ENCODE assay signal across 9 cellular contexts in genomic region chr7:100540073-100540723, GRCh38. TPM values are rescaled to one million over a fixed set of nuclear protein-coding genes. Genes with fewer than 3 reads are reported as not detected.
DNase-seq lines count a peak whose midpoint lies in the region; ATAC-seq, FAIRE-seq and TF ChIP-seq lines count a peak whose summit lies in the region.
"Had no signal": no experiment of that assay in that cellular context is flagged by ENCODE, and none has a peak within 500 bp of the region (broad histone marks: within the 10 kb centered on the region; RNA-seq: fewer than 3 reads in every experiment).

No MANE protein-coding gene starts in this region.

- H3K9ac ChIP-seq in HepG2 (ENCODE audit: insufficient read depth, low read depth, low read length), result peak overlapping the region; percentile 94

- H3K4me1 Mint-ChIP-seq in activated T-cell treated with anti-CD3 and anti-CD28 coated beads, Interleukin-2, amount 50 U/mL, for 24 hours (ENCODE audit: low read depth), result peaks cover 60% of the 10 kb centered on the region

- H3K36me3 Mint-ChIP-seq in activated T-cell treated with anti-CD3 and anti-CD28 coated beads, Interleukin-2, amount 50 U/mL, for 24 hours (ENCODE audit: low read depth), result peaks cover 45% of the 10 kb centered on the region

- H3K27ac Mint-ChIP-seq in activated T-cell treated with anti-CD3 and anti-CD28 coated beads, Interleukin-2, amount 50 U/mL, for 24 hours, result peak overlapping the region; percentile 100

- TF ChIP-seq CTCF in adrenal gland (IDR thresholded peaks at IDR 0.05), result no peak
- TF ChIP-seq CTCF in HepG2 (CRISPR knock-in tag; IDR thresholded peaks at IDR 0.05), result no peak
- TF ChIP-seq CTCF in thyroid gland (IDR thresholded peaks at IDR 0.05), result no peak

- no peaks in the 10 kb centered on the region for H3K27me3 ChIP-seq in adrenal gland
- no peaks in the 10 kb centered on the region; a peak in 1 of 5 replicates for H3K27me3 ChIP-seq in HepG2 (ENCODE audit: control insufficient read depth in 1 of 2, insufficient read depth in 2 of 2, low read length in 2 of 2)
- H3K27me3 ChIP-seq in thyroid gland, result no peaks in the 10 kb centered on the region

- TF ChIP-seq RAD21 in HepG2 (CRISPR knock-in tag; IDR thresholded peaks at IDR 0.05), result no peak

- CTCF ChIA-PET in HepG2 (lab: Yijun Ruan, JAX; ENCODE audit: low intra/inter-chr PET ratio, low total read pairs), result no interaction called here

- H3K36me3 ChIP-seq in adrenal gland (replicated peaks in 1 of 2) (no peaks in the 10 kb centered on the region), HepG2 (replicated peaks in 1 of 2; ENCODE audit: control insufficient read depth in 1 of 2, insufficient read depth in 2 of 2, low read length in 2 of 2) (no peaks in the 10 kb centered on the region; a peak in 2 of 5 replicates), thyroid gland (no peaks in the 10 kb centered on the region)

- TF ChIP-seq EP300 in HepG2 (IDR thresholded peaks at IDR 0.05; ENCODE audit: low read depth in 2 of 2, low read length in 2 of 2), result peak in 1 of 2 experiments; percentile 89; a peak in 2 of 4 replicates
- peak; percentile 57; the same call in 1 of the 2 replicates for TF ChIP-seq EP300 in HepG2 (CRISPR knock-in tag; IDR thresholded peaks at IDR 0.05; ENCODE audit: borderline replicate concordance)

- H3K4me3 Mint-ChIP-seq in activated T-cell treated with anti-CD3 and anti-CD28 coated beads, Interleukin-2, amount 50 U/mL, for 24 hours, result peak overlapping the region; percentile 95

- no peaks in the 10 kb centered on the region for H4K20me1 ChIP-seq in HepG2 (ENCODE audit: insufficient read depth, low read length)

- H3K9me3 ChIP-seq in adrenal gland (replicated peaks in 1 of 3) (no peaks in the 10 kb centered on the region), HepG2 (ENCODE audit: low read length) (no peaks in the 10 kb centered on the region), thyroid gland (no peaks in the 10 kb centered on the region)

- H3K4me1 ChIP-seq in adrenal gland (replicated peaks in 1 of 2), result peaks cover 46 to 58% of the 10 kb centered on the region in 2 donors
- peaks cover 55% of the 10 kb centered on the region for H3K4me1 ChIP-seq in HepG2 (ENCODE audit: insufficient read depth, low read length)
- peaks cover 22 to 32% of the 10 kb centered on the region in 2 donors for H3K4me1 ChIP-seq in thyroid gland

- H3K27ac ChIP-seq in adrenal gland, result peak overlapping the region in 4 of 5 donors; percentile 14 to 95 (median 66)
- H3K27ac ChIP-seq in HepG2 (ENCODE audit: extremely low read length, insufficient read depth, low read length), result peak overlapping the region; percentile 96
- peak overlapping the region in 1 of 3 donors; percentile 50 for H3K27ac ChIP-seq in thyroid gland

- DNase-seq in activated T-cell treated with anti-CD3 and anti-CD28 coated beads, Interleukin-2, amount 50 U/mL, for 24 hours, result no peak
- DNase-seq in activated T-cell treated with anti-CD3 and anti-CD28 coated beads for 4 hours (no peak), adrenal gland (no peak), HepG2 (ENCODE audit: low spot score) (peak; percentile 98), thyroid gland (no peak), SKM-1 treated with dmso at 0.1 percent for 144 hours (lab: John Stamatoyannopoulos, UW; ENCODE audit: unreplicated experiment) (no peak)

- H3K9me3 Mint-ChIP-seq in activated T-cell treated with anti-CD3 and anti-CD28 coated beads, Interleukin-2, amount 50 U/mL, for 24 hours, result no peaks in the 10 kb centered on the region

- in situ Hi-C loops in HepG2 (cut with HindIII; ENCODE audit: extremely low pct_ligation_motif_present, low pct_unique_long_range_greater_than_20kb), result no loop called here

- H3K27me3 Mint-ChIP-seq in activated T-cell treated with anti-CD3 and anti-CD28 coated beads, Interleukin-2, amount 50 U/mL, for 24 hours, result no peaks in the 10 kb centered on the region

- peaks cover 51% of the 10 kb centered on the region for H3K79me2 ChIP-seq in HepG2 (ENCODE audit: insufficient read depth, low read length)

- no peak for TF ChIP-seq POLR2A in adrenal gland (IDR thresholded peaks at IDR 0.05)
- TF ChIP-seq POLR2A in HepG2 (IDR thresholded peaks at IDR 0.05; ENCODE audit: insufficient read depth in 1 of 2, low read depth in 2 of 2, low read length in 2 of 2), result peak in 1 of 2 experiments; percentile 54; a peak in 3 of 4 replicates
- TF ChIP-seq POLR2A in thyroid gland (IDR thresholded peaks at IDR 0.05), result no peak

- WGBS in adrenal gland, 4 donors, result 30 to 36% (median 31%) methylated on average over 6 of the region's 6 CpGs
- WGBS in HepG2 (ENCODE audit: low lambda C conversion rate), result under 1% methylated on average over 6 of the region's 6 CpGs
- 35 to 36% methylated on average over 6 of the region's 6 CpGs for WGBS in thyroid gland, 2 donors

- POLR2A ChIA-PET in HepG2 (lab: Yijun Ruan, JAX), result interaction anchor here (0.5 to 2.4 kb wide), 10 partner anchors 8 to 112 kb away, joined by 3 to 19 read pairs (median 4); partner anchors contain the start of genes FBXO24, LRCH4 and ZCWPW1

- peak overlapping the region; percentile 18 to 96 (median 59) for H3K4me3 ChIP-seq in adrenal gland
- peak overlapping the region; percentile 93 to 98 (median 96) for H3K4me3 ChIP-seq in HepG2 (replicated peaks in 1 of 3; ENCODE audit: insufficient read depth in 1 of 3, low read depth in 2 of 3, low read length in 3 of 3)
- H3K4me3 ChIP-seq in thyroid gland (replicated peaks in 1 of 3), result peak overlapping the region in 2 of 3 donors; percentile 40 to 83

- peak overlapping the region; percentile 86 for H3K4me2 ChIP-seq in HepG2 (ENCODE audit: low read depth, low read length)

- intact Hi-C loops in adrenal gland (cut with DNase I), result no loop called here
- intact Hi-C loops in HepG2 (cut with micrococcal nuclease; ENCODE audit: unreplicated experiment), result loop anchor here (2.0 kb wide), 1 partner anchor 19 kb away; no protein-coding TSS in a partner anchor
- intact Hi-C loops in thyroid gland (cut with DNase I), result no loop called here

- FAIRE-seq in HepG2 (lab: Jason Lieb, UNC), result peak; percentile 92
- FAIRE-seq: G401.6 had no signal

- H2AFZ ChIP-seq in HepG2 (ENCODE audit: low read length), result no peak overlapping the region

- ATAC-seq in HepG2 (peak; percentile 55), HG03039 (IDR thresholded peaks at IDR 0.05; ENCODE audit: unreplicated experiment) (no peak), GM21723 (IDR thresholded peaks at IDR 0.05; ENCODE audit: unreplicated experiment) (no peak)

- BruUV-seq in HepG2 (replicated peaks; lab: Mats Ljungman, UMichigan), result TSS peak; percentile 43

RNA-seq across cellular contexts. Expression of gene AGFG2, which starts 1.2 kb away (rescaled TPM):
- total RNA-seq in adrenal gland (100 to 1,000 TPM in 6 of 8 donors, 10 to 100 TPM in 2; 42.8 to 175 (median 151) TPM), HepG2 (2016; rRNA removed; fragmentation: Illumina TruSeq; extraction: Trizol) (117 and 132 TPM in 2 replicates), thyroid gland (10 to 100 TPM; 26.1 to 34.6 (median 28.0) TPM)
- polyA plus RNA-seq in adrenal gland (10 to 100 TPM; 14.0 to 61.5 (median 30.9) TPM), HepG2 (2011; rRNA removed) (125 and 127 TPM in 2 replicates)
- total RNA-seq in HepG2 (2016; cell fraction: cytosol; rRNA removed; fragmentation: Illumina TruSeq; extraction: Trizol; ENCODE audit: low read depth), result 31.9 and 33.3 TPM in 2 replicates
- total RNA-seq in HepG2 (2016; cell fraction: insoluble cytoplasmic fraction; rRNA removed; fragmentation: Illumina TruSeq; extraction: Trizol), result 111 and 137 TPM in 2 replicates
- total RNA-seq in HepG2 (2016; cell fraction: membrane; rRNA removed; fragmentation: Illumina TruSeq; extraction: Trizol), result 66.9 and 73.0 TPM in 2 replicates
- total RNA-seq in HepG2 (2016; cell fraction: nucleus; rRNA removed; fragmentation: Illumina TruSeq; extraction: Trizol), result 58.2 and 67.9 TPM in 2 replicates
- polyA plus RNA-seq in HepG2 (2011; cell fraction: cytosol; rRNA removed), result 56.3 and 126 TPM in 2 replicates
- 211 and 341 TPM in 2 replicates for polyA plus RNA-seq in HepG2 (2011; cell fraction: nucleus; rRNA removed)
- 63.5 and 68.9 TPM in 2 replicates for polyA plus RNA-seq in HepG2 (2012)
- polyA plus RNA-seq in HepG2 (2016; cell fraction: cytosol; fragmentation: Illumina TruSeq; extraction: Trizol; ENCODE audit: low read depth), result 20.7 and 23.5 TPM in 2 replicates
- 136 and 157 TPM in 2 replicates for polyA plus RNA-seq in HepG2 (2016; cell fraction: insoluble cytoplasmic fraction; fragmentation: Illumina TruSeq; extraction: Trizol; ENCODE audit: low read depth)
- 44.8 and 50.5 TPM in 2 replicates for polyA plus RNA-seq in HepG2 (2016; cell fraction: membrane; fragmentation: Illumina TruSeq; extraction: Trizol; ENCODE audit: low read depth)
- polyA plus RNA-seq in HepG2 (2016; cell fraction: nucleus; fragmentation: Illumina TruSeq; extraction: Trizol; ENCODE audit: insufficient read depth, low read depth), result 131 TPM in 2 replicates
- 24.8 and 334 TPM in 2 replicates for polyA minus RNA-seq in HepG2 (2011; rRNA and poly(A)+ RNA removed; ENCODE audit: low replicate concordance)
- polyA minus RNA-seq in HepG2 (2011; cell fraction: cytosol; rRNA and poly(A)+ RNA removed), result 131 and 176 TPM in 2 replicates
- 107 and 124 TPM in 2 replicates for polyA minus RNA-seq in HepG2 (2011; cell fraction: nucleus; rRNA and poly(A)+ RNA removed)

RNA-seq across cellular contexts. Expression of gene SAP25, which starts 33.5 kb away (rescaled TPM):
- total RNA-seq in adrenal gland (1 to 10 TPM in 3 of 8 donors, under 1 TPM in 2, not detected in 3; 0.69 to 5.1 (median 1.5) TPM), HepG2 (2016; rRNA removed; fragmentation: Illumina TruSeq; extraction: Trizol) (0.15 TPM in 1 of 2 replicates, not detected in the other), thyroid gland (1 to 10 TPM in 2 of 4 donors, not detected in 2; 1.5 to 6.2 TPM)
- polyA plus RNA-seq in adrenal gland (10 to 100 TPM in 1 of 3 donors, 1 to 10 TPM in 1, not detected in 1; 3.6 to 11.3 TPM), HepG2 (2011; rRNA removed) (0.20 TPM in 2 replicates)
- total RNA-seq in HepG2 (2016; cell fraction: cytosol; rRNA removed; fragmentation: Illumina TruSeq; extraction: Trizol; ENCODE audit: low read depth), result not detected in 2 replicates
- not detected in 2 replicates for total RNA-seq in HepG2 (2016; cell fraction: insoluble cytoplasmic fraction; rRNA removed; fragmentation: Illumina TruSeq; extraction: Trizol)
- total RNA-seq in HepG2 (2016; cell fraction: membrane; rRNA removed; fragmentation: Illumina TruSeq; extraction: Trizol), result not detected in 2 replicates
- not detected in 2 replicates for total RNA-seq in HepG2 (2016; cell fraction: nucleus; rRNA removed; fragmentation: Illumina TruSeq; extraction: Trizol)
- polyA plus RNA-seq in HepG2 (2011; cell fraction: cytosol; rRNA removed), result 0.13 TPM in 1 of 2 replicates, not detected in the other
- polyA plus RNA-seq in HepG2 (2011; cell fraction: nucleus; rRNA removed), result 2.5 and 2.6 TPM in 2 replicates
- 0.70 and 1.9 TPM in 2 replicates for polyA plus RNA-seq in HepG2 (2012)
- polyA plus RNA-seq in HepG2 (2016; cell fraction: cytosol; fragmentation: Illumina TruSeq; extraction: Trizol; ENCODE audit: low read depth), result 0.32 and 0.41 TPM in 2 replicates
- not detected in 2 replicates for polyA plus RNA-seq in HepG2 (2016; cell fraction: insoluble cytoplasmic fraction; fragmentation: Illumina TruSeq; extraction: Trizol; ENCODE audit: low read depth)
- not detected in 2 replicates for polyA plus RNA-seq in HepG2 (2016; cell fraction: membrane; fragmentation: Illumina TruSeq; extraction: Trizol; ENCODE audit: low read depth)
- polyA plus RNA-seq in HepG2 (2016; cell fraction: nucleus; fragmentation: Illumina TruSeq; extraction: Trizol; ENCODE audit: insufficient read depth, low read depth), result not detected in 2 replicates
- not detected in 2 replicates for polyA minus RNA-seq in HepG2 (2011; rRNA and poly(A)+ RNA removed; ENCODE audit: low replicate concordance)
- polyA minus RNA-seq in HepG2 (2011; cell fraction: cytosol; rRNA and poly(A)+ RNA removed), result not detected in 2 replicates
- polyA minus RNA-seq in HepG2 (2011; cell fraction: nucleus; rRNA and poly(A)+ RNA removed), result not detected in 2 replicates

RNA-seq across cellular contexts. Expression of gene LRCH4, which starts 45.7 kb away (rescaled TPM):
- 100 to 1,000 TPM in 1 of 8 donors, 10 to 100 TPM in 7; 31.7 to 128 (median 59.8) TPM for total RNA-seq in adrenal gland
- polyA plus RNA-seq in adrenal gland, result 100 to 1,000 TPM in 2 of 3 donors, 10 to 100 TPM in 1; 15.0 to 235 (median 109) TPM
- 2.9 and 7.0 TPM in 2 replicates for total RNA-seq in HepG2 (2016; rRNA removed; fragmentation: Illumina TruSeq; extraction: Trizol)
- 10.0 and 10.9 TPM in 2 replicates for total RNA-seq in HepG2 (2016; cell fraction: cytosol; rRNA removed; fragmentation: Illumina TruSeq; extraction: Trizol; ENCODE audit: low read depth)
- 3.0 and 6.9 TPM in 2 replicates for total RNA-seq in HepG2 (2016; cell fraction: insoluble cytoplasmic fraction; rRNA removed; fragmentation: Illumina TruSeq; extraction: Trizol)
- 2.9 and 3.8 TPM in 2 replicates for total RNA-seq in HepG2 (2016; cell fraction: membrane; rRNA removed; fragmentation: Illumina TruSeq; extraction: Trizol)
- total RNA-seq in HepG2 (2016; cell fraction: nucleus; rRNA removed; fragmentation: Illumina TruSeq; extraction: Trizol), result 9.9 and 11.5 TPM in 2 replicates
- 9.3 and 11.1 TPM in 2 replicates for polyA plus RNA-seq in HepG2 (2011; rRNA removed)
- 1.9 and 2.9 TPM in 2 replicates for polyA plus RNA-seq in HepG2 (2011; cell fraction: cytosol; rRNA removed)
- 106 and 117 TPM in 2 replicates for polyA plus RNA-seq in HepG2 (2011; cell fraction: nucleus; rRNA removed)
- polyA plus RNA-seq in HepG2 (2012), result 10.1 and 13.5 TPM in 2 replicates
- 1.1 and 1.2 TPM in 2 replicates for polyA plus RNA-seq in HepG2 (2016; cell fraction: cytosol; fragmentation: Illumina TruSeq; extraction: Trizol; ENCODE audit: low read depth)
- 5.9 and 7.3 TPM in 2 replicates for polyA plus RNA-seq in HepG2 (2016; cell fraction: insoluble cytoplasmic fraction; fragmentation: Illumina TruSeq; extraction: Trizol; ENCODE audit: low read depth)
- 1.5 and 2.1 TPM in 2 replicates for polyA plus RNA-seq in HepG2 (2016; cell fraction: membrane; fragmentation: Illumina TruSeq; extraction: Trizol; ENCODE audit: low read depth)
- polyA plus RNA-seq in HepG2 (2016; cell fraction: nucleus; fragmentation: Illumina TruSeq; extraction: Trizol; ENCODE audit: insufficient read depth, low read depth), result 38.5 and 39.0 TPM in 2 replicates
- polyA minus RNA-seq in HepG2 (2011; rRNA and poly(A)+ RNA removed; ENCODE audit: low replicate concordance), result 11.4 and 13.8 TPM in 2 replicates
- 8.0 and 17.6 TPM in 2 replicates for polyA minus RNA-seq in HepG2 (2011; cell fraction: cytosol; rRNA and poly(A)+ RNA removed)
- 25.9 and 27.4 TPM in 2 replicates for polyA minus RNA-seq in HepG2 (2011; cell fraction: nucleus; rRNA and poly(A)+ RNA removed)
- total RNA-seq in thyroid gland, result 100 to 1,000 TPM in 1 of 4 donors, 10 to 100 TPM in 3; 55.0 to 107 (median 76.6) TPM

RNA-seq across cellular contexts. Expression of gene FBXO24, which starts 45.9 kb away (rescaled TPM):
- 1 to 10 TPM in 3 of 8 donors, under 1 TPM in 3, not detected in 2; 0.24 to 1.4 (median 0.89) TPM for total RNA-seq in adrenal gland
- 1 to 10 TPM in 2 of 3 donors, under 1 TPM in 1; 0.16 to 2.8 (median 1.5) TPM for polyA plus RNA-seq in adrenal gland
- 0.13 and 0.20 TPM in 2 replicates for total RNA-seq in HepG2 (2016; rRNA removed; fragmentation: Illumina TruSeq; extraction: Trizol)
- total RNA-seq in HepG2 (2016; cell fraction: cytosol; rRNA removed; fragmentation: Illumina TruSeq; extraction: Trizol; ENCODE audit: low read depth), result 0.18 and 0.61 TPM in 2 replicates
- 0.24 TPM in 1 of 2 replicates, not detected in the other for total RNA-seq in HepG2 (2016; cell fraction: insoluble cytoplasmic fraction; rRNA removed; fragmentation: Illumina TruSeq; extraction: Trizol)
- total RNA-seq in HepG2 (2016; cell fraction: membrane; rRNA removed; fragmentation: Illumina TruSeq; extraction: Trizol), result 0.12 and 0.21 TPM in 2 replicates
- 0.56 TPM in 1 of 2 replicates, not detected in the other for total RNA-seq in HepG2 (2016; cell fraction: nucleus; rRNA removed; fragmentation: Illumina TruSeq; extraction: Trizol)
- 0.31 and 0.55 TPM in 2 replicates for polyA plus RNA-seq in HepG2 (2011; rRNA removed)
- 0.31 and 0.32 TPM in 2 replicates for polyA plus RNA-seq in HepG2 (2011; cell fraction: cytosol; rRNA removed)
- polyA plus RNA-seq in HepG2 (2011; cell fraction: nucleus; rRNA removed), result 2.0 and 2.1 TPM in 2 replicates
- 0.15 and 0.31 TPM in 2 replicates for polyA plus RNA-seq in HepG2 (2012)
- 0.08 and 0.10 TPM in 2 replicates for polyA plus RNA-seq in HepG2 (2016; cell fraction: cytosol; fragmentation: Illumina TruSeq; extraction: Trizol; ENCODE audit: low read depth)
- 0.21 and 0.26 TPM in 2 replicates for polyA plus RNA-seq in HepG2 (2016; cell fraction: insoluble cytoplasmic fraction; fragmentation: Illumina TruSeq; extraction: Trizol; ENCODE audit: low read depth)
- 0.14 and 0.22 TPM in 2 replicates for polyA plus RNA-seq in HepG2 (2016; cell fraction: membrane; fragmentation: Illumina TruSeq; extraction: Trizol; ENCODE audit: low read depth)
- polyA plus RNA-seq in HepG2 (2016; cell fraction: nucleus; fragmentation: Illumina TruSeq; extraction: Trizol; ENCODE audit: insufficient read depth, low read depth), result 0.38 and 0.51 TPM in 2 replicates
- 0.80 and 0.94 TPM in 2 replicates for polyA minus RNA-seq in HepG2 (2011; rRNA and poly(A)+ RNA removed; ENCODE audit: low replicate concordance)
- polyA minus RNA-seq in HepG2 (2011; cell fraction: cytosol; rRNA and poly(A)+ RNA removed), result not detected in 2 replicates
- 0.26 and 0.50 TPM in 2 replicates for polyA minus RNA-seq in HepG2 (2011; cell fraction: nucleus; rRNA and poly(A)+ RNA removed)
- total RNA-seq in thyroid gland, result under 1 TPM; 0.13 to 0.88 (median 0.50) TPM

RNA-seq across cellular contexts. Expression of gene NYAP1, which starts 56.5 kb away (rescaled TPM):
- 1 to 10 TPM in 7 of 8 donors, not detected in 1; 1.4 to 3.6 (median 3.3) TPM for total RNA-seq in adrenal gland
- 10 to 100 TPM in 1 of 3 donors, 1 to 10 TPM in 1, under 1 TPM in 1; 0.79 to 26.1 (median 2.8) TPM for polyA plus RNA-seq in adrenal gland
- 0.15 TPM in 2 replicates for total RNA-seq in HepG2 (2016; rRNA removed; fragmentation: Illumina TruSeq; extraction: Trizol)
- total RNA-seq in HepG2 (2016; cell fraction: cytosol; rRNA removed; fragmentation: Illumina TruSeq; extraction: Trizol; ENCODE audit: low read depth), result not detected in 2 replicates
- total RNA-seq in HepG2 (2016; cell fraction: insoluble cytoplasmic fraction; rRNA removed; fragmentation: Illumina TruSeq; extraction: Trizol), result 0.09 and 0.26 TPM in 2 replicates
- 0.55 TPM in 1 of 2 replicates, not detected in the other for total RNA-seq in HepG2 (2016; cell fraction: membrane; rRNA removed; fragmentation: Illumina TruSeq; extraction: Trizol)
- 0.09 and 0.22 TPM in 2 replicates for total RNA-seq in HepG2 (2016; cell fraction: nucleus; rRNA removed; fragmentation: Illumina TruSeq; extraction: Trizol)
- 0.46 and 0.76 TPM in 2 replicates for polyA plus RNA-seq in HepG2 (2011; rRNA removed)
- 0.44 and 0.70 TPM in 2 replicates for polyA plus RNA-seq in HepG2 (2011; cell fraction: cytosol; rRNA removed)
- 2.4 and 2.9 TPM in 2 replicates for polyA plus RNA-seq in HepG2 (2011; cell fraction: nucleus; rRNA removed)
- polyA plus RNA-seq in HepG2 (2012), result 0.60 and 0.88 TPM in 2 replicates
- 0.07 and 0.09 TPM in 2 replicates for polyA plus RNA-seq in HepG2 (2016; cell fraction: cytosol; fragmentation: Illumina TruSeq; extraction: Trizol; ENCODE audit: low read depth)
- polyA plus RNA-seq in HepG2 (2016; cell fraction: insoluble cytoplasmic fraction; fragmentation: Illumina TruSeq; extraction: Trizol; ENCODE audit: low read depth), result 0.08 TPM in 1 of 2 replicates, not detected in the other
- 0.07 TPM in 1 of 2 replicates, not detected in the other for polyA plus RNA-seq in HepG2 (2016; cell fraction: membrane; fragmentation: Illumina TruSeq; extraction: Trizol; ENCODE audit: low read depth)
- polyA plus RNA-seq in HepG2 (2016; cell fraction: nucleus; fragmentation: Illumina TruSeq; extraction: Trizol; ENCODE audit: insufficient read depth, low read depth), result 0.77 and 0.83 TPM in 2 replicates
- 0.62 TPM in 1 of 2 replicates, not detected in the other for polyA minus RNA-seq in HepG2 (2011; rRNA and poly(A)+ RNA removed; ENCODE audit: low replicate concordance)
- 0.53 and 0.99 TPM in 2 replicates for polyA minus RNA-seq in HepG2 (2011; cell fraction: cytosol; rRNA and poly(A)+ RNA removed)
- polyA minus RNA-seq in HepG2 (2011; cell fraction: nucleus; rRNA and poly(A)+ RNA removed), result 0.62 and 0.64 TPM in 2 replicates
- 1 to 10 TPM in 2 of 4 donors, under 1 TPM in 1, not detected in 1; 0.40 to 1.3 (median 1.0) TPM for total RNA-seq in thyroid gland
